ENCODE assay signal across 26 cellular contexts in genomic region chr14:24813819-24814259, GRCh38.
"Had no signal": no experiment of that assay in that cellular context is flagged by ENCODE, and none has a peak within 500 bp of the region (broad histone marks: within the 10 kb centered on the region; RNA-seq: fewer than 3 reads in every experiment).

No MANE protein-coding gene starts in this region.

- H3K27ac ChIP-seq: ascending aorta, brain microvascular endothelial cell, coronary artery, epithelial cell of prostate, heart left ventricle had no signal

- H3K9me3 ChIP-seq: ascending aorta, heart left ventricle had no signal

- FAIRE-seq: bronchial epithelial cell, frontal cortex had no signal

- H3K4me3 ChIP-seq: ascending aorta, coronary artery, heart left ventricle had no signal

- DNase-seq: activated B cell treated with CpG ODN at 0.5 μM for 24 hours; activated CD4-positive, alpha-beta memory T cell treated with anti-CD3 and anti-CD28 coated beads for 36 hours; activated CD4-positive, alpha-beta T cell treated with anti-CD3 and anti-CD28 coated beads, Interleukin-2, amount 10 ng/mL, durations not matched to agents 24 days and 14 days; activated CD8-positive, alpha-beta memory T cell treated with anti-CD3 and anti-CD28 coated beads, Interleukin-2, amount 50 U/mL, for 48 hours; activated gamma-delta T cell; activated naive CD4-positive, alpha-beta T cell; activated naive CD4-positive, alpha-beta T cell treated with anti-CD3 and anti-CD28 coated beads, Interleukin-2, amount 10 ng/mL, durations not matched to agents 7 days and 5 days; activated naive CD8-positive, alpha-beta T cell treated with anti-CD3 and anti-CD28 coated beads, Interleukin-2, amount 10 ng/mL, durations not matched to agents 7 days and 5 days; activated T-cell treated with anti-CD3 and anti-CD28 coated beads for 4 hours; activated T-cell treated with anti-CD3 and anti-CD28 coated beads, Interleukin-2, amount 50 U/mL, for 24 hours; activated T-cell treated with anti-CD3 and anti-CD28 coated beads, Interleukin-2, amount 50 U/mL, for 72 hours; brain microvascular endothelial cell; effector CD4-positive, alpha-beta T cell; effector memory CD8-positive, alpha-beta T cell; foreskin fibroblast; heart left ventricle; SW 1271; T-cell; T1000 had no signal

- H3K4me1 ChIP-seq: ascending aorta had no signal

- H3K36me3 ChIP-seq: ascending aorta, brain microvascular endothelial cell, heart left ventricle had no signal

- ATAC-seq: activated CD4-positive, CD25-positive, alpha-beta regulatory T cell treated with anti-CD3 and anti-CD28 coated beads, Interleukin-2, amount 50 U/mL, for 24 hours; activated naive CD4-positive, alpha-beta T cell treated with anti-CD3 and anti-CD28 coated beads, Interleukin-2, amount 50 U/mL, for 72 hours; activated T-cell treated with anti-CD3 and anti-CD28 coated beads, Interleukin-2, amount 50 U/mL, for 72 hours; effector memory CD8-positive, alpha-beta T cell; heart left ventricle; T-cell had no signal

- H3K27me3 ChIP-seq: ascending aorta, brain microvascular endothelial cell, heart left ventricle had no signal
